In the genomic region with DNA sequence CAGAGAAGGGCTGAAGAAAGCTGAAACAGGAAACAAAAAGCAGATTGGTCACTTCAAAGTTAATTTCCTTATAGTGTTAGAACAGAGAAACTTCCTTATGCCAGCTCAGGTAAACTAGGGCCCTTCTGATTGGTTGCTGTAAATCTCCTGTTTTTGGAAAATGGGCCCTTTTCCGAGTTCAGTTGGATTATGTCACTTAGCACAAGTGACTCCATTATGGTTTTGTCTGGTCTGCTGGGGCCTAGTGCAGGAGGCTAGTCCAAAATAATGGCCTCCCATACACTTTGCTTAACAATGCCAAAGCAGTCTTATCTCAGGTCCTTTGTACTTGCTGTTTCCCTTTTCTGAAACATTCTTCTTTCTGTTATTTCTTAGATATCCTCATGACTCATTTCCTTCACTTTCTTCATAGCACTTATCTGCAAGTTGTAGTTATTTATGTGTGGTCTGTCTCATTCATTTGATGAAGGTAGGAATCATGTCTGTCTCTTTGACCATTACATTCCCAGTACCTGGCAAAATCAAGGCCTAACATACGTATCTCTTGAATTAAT, we compare ENCODE assay signal across 1 cellular context.
TF ChIP-seq lines count a peak whose summit lies in the region.

No MANE protein-coding gene starts in this region.

TF ChIP-seq in GM23338, 12 proteins besides CTCF, POLR2A, EP300 and RAD21:
- no peak for TF ChIP-seq NANOG (IDR thresholded peaks at IDR 0.05; ENCODE audit: borderline replicate concordance)
- no peak for TF ChIP-seq STAT1 (IDR thresholded peaks at IDR 0.05; ENCODE audit: unreplicated experiment)
- TF ChIP-seq, protein P1, sequence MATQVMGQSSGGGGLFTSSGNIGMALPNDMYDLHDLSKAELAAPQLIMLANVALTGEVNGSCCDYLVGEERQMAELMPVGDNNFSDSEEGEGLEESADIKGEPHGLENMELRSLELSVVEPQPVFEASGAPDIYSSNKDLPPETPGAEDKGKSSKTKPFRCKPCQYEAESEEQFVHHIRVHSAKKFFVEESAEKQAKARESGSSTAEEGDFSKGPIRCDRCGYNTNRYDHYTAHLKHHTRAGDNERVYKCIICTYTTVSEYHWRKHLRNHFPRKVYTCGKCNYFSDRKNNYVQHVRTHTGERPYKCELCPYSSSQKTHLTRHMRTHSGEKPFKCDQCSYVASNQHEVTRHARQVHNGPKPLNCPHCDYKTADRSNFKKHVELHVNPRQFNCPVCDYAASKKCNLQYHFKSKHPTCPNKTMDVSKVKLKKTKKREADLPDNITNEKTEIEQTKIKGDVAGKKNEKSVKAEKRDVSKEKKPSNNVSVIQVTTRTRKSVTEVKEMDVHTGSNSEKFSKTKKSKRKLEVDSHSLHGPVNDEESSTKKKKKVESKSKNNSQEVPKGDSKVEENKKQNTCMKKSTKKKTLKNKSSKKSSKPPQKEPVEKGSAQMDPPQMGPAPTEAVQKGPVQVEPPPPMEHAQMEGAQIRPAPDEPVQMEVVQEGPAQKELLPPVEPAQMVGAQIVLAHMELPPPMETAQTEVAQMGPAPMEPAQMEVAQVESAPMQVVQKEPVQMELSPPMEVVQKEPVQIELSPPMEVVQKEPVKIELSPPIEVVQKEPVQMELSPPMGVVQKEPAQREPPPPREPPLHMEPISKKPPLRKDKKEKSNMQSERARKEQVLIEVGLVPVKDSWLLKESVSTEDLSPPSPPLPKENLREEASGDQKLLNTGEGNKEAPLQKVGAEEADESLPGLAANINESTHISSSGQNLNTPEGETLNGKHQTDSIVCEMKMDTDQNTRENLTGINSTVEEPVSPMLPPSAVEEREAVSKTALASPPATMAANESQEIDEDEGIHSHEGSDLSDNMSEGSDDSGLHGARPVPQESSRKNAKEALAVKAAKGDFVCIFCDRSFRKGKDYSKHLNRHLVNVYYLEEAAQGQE (IDR thresholded peaks at IDR 0.05; ENCODE audit: unreplicated experiment), result no peak
- no peak for TF ChIP-seq EZH2 (IDR thresholded peaks at IDR 0.05; ENCODE audit: low read depth, unreplicated experiment)
- no peak for TF ChIP-seq POLR2AphosphoS5 (IDR thresholded peaks at IDR 0.05; ENCODE audit: low read depth)
- no peak for TF ChIP-seq JUNB (IDR thresholded peaks at IDR 0.05; ENCODE audit: unreplicated experiment)
- TF ChIP-seq, protein P2, sequence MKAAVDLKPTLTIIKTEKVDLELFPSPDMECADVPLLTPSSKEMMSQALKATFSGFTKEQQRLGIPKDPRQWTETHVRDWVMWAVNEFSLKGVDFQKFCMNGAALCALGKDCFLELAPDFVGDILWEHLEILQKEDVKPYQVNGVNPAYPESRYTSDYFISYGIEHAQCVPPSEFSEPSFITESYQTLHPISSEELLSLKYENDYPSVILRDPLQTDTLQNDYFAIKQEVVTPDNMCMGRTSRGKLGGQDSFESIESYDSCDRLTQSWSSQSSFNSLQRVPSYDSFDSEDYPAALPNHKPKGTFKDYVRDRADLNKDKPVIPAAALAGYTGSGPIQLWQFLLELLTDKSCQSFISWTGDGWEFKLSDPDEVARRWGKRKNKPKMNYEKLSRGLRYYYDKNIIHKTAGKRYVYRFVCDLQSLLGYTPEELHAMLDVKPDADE (IDR thresholded peaks at IDR 0.05), result no peak
- no peak for TF ChIP-seq ZNF114 (CRISPR knock-in tag; IDR thresholded peaks at IDR 0.05)
- no peak for TF ChIP-seq ZNF331 (CRISPR knock-in tag; IDR thresholded peaks at IDR 0.05; ENCODE audit: low read depth)
- TF ChIP-seq, protein P3, sequence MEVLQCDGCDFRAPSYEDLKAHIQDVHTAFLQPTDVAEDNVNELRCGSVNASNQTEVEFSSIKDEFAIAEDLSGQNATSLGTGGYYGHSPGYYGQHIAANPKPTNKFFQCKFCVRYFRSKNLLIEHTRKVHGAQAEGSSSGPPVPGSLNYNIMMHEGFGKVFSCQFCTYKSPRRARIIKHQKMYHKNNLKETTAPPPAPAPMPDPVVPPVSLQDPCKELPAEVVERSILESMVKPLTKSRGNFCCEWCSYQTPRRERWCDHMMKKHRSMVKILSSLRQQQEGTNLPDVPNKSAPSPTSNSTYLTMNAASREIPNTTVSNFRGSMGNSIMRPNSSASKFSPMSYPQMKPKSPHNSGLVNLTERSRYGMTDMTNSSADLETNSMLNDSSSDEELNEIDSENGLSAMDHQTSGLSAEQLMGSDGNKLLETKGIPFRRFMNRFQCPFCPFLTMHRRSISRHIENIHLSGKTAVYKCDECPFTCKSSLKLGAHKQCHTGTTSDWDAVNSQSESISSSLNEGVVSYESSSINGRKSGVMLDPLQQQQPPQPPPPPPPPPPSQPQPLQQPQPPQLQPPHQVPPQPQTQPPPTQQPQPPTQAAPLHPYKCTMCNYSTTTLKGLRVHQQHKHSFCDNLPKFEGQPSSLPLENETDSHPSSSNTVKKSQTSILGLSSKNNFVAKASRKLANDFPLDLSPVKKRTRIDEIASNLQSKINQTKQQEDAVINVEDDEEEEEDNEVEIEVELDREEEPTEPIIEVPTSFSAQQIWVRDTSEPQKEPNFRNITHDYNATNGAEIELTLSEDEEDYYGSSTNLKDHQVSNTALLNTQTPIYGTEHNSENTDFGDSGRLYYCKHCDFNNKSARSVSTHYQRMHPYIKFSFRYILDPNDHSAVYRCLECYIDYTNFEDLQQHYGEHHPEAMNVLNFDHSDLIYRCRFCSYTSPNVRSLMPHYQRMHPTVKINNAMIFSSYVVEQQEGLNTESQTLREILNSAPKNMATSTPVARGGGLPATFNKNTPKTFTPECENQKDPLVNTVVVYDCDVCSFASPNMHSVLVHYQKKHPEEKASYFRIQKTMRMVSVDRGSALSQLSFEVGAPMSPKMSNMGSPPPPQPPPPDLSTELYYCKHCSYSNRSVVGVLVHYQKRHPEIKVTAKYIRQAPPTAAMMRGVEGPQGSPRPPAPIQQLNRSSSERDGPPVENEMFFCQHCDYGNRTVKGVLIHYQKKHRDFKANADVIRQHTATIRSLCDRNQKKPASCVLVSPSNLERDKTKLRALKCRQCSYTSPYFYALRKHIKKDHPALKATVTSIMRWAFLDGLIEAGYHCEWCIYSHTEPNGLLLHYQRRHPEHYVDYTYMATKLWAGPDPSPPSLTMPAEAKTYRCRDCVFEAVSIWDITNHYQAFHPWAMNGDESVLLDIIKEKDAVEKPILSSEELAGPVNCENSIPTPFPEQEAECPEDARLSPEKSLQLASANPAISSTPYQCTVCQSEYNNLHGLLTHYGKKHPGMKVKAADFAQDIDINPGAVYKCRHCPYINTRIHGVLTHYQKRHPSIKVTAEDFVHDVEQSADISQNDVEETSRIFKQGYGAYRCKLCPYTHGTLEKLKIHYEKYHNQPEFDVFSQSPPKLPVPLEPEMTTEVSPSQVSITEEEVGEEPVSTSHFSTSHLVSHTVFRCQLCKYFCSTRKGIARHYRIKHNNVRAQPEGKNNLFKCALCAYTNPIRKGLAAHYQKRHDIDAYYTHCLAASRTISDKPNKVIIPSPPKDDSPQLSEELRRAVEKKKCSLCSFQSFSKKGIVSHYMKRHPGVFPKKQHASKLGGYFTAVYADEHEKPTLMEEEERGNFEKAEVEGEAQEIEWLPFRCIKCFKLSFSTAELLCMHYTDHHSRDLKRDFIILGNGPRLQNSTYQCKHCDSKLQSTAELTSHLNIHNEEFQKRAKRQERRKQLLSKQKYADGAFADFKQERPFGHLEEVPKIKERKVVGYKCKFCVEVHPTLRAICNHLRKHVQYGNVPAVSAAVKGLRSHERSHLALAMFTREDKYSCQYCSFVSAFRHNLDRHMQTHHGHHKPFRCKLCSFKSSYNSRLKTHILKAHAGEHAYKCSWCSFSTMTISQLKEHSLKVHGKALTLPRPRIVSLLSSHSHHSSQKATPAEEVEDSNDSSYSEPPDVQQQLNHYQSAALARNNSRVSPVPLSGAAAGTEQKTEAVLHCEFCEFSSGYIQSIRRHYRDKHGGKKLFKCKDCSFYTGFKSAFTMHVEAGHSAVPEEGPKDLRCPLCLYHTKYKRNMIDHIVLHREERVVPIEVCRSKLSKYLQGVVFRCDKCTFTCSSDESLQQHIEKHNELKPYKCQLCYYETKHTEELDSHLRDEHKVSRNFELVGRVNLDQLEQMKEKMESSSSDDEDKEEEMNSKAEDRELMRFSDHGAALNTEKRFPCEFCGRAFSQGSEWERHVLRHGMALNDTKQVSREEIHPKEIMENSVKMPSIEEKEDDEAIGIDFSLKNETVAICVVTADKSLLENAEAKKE (CRISPR knock-in tag; IDR thresholded peaks at IDR 0.05), result no peak
- TF ChIP-seq CREB1 (CRISPR knock-in tag; IDR thresholded peaks at IDR 0.05; ENCODE audit: low read depth), result no peak
- no peak for TF ChIP-seq EZH2phosphoT487 (IDR thresholded peaks at IDR 0.05; ENCODE audit: unreplicated experiment)
